ENCODE assay signal across 20 cellular contexts in genomic region chr1:108089482-108089881, GRCh38.
"Had no signal": no experiment of that assay in that cellular context is flagged by ENCODE, and none has a peak within 500 bp of the region (broad histone marks: within the 10 kb centered on the region; RNA-seq: fewer than 3 reads in every experiment).

No MANE protein-coding gene starts in this region.

- H3K4me3 ChIP-seq: body of pancreas, ovary, prostate gland, stomach, transverse colon had no signal

- H3K27ac ChIP-seq: body of pancreas, ovary, prostate gland, stomach, transverse colon had no signal

- H3K27me3 ChIP-seq: body of pancreas, ovary, stomach, transverse colon had no signal

- H3K4me1 ChIP-seq: body of pancreas, prostate gland, stomach, transverse colon had no signal

- H3K36me3 ChIP-seq: ovary, prostate gland, stomach, transverse colon had no signal

- ATAC-seq: activated CD8-positive, alpha-beta T cell treated with anti-CD3 and anti-CD28 coated beads, Interleukin-2, amount 10 ng/mL, durations not matched to agents 7 days and 5 days; activated naive CD8-positive, alpha-beta T cell treated with anti-CD3 and anti-CD28 coated beads, Interleukin-2, amount 50 U/mL, for 24 hours; body of pancreas; natural killer cell treated with Interleukin-12 subunit alpha and Interleukin-12 subunit beta and Interleukin-15 and Interleukin-18, amount 100 ng/mL, for 72 hours; stimulated activated memory B cell treated with anti-CD40 and anti-IgM and Interleukin-4, amounts not matched to agents 10 μg/mL and 1 μg/mL and 100 μg/mL, for 72 hours; T-cell had no signal

- H3K9me3 ChIP-seq: body of pancreas, ovary, prostate gland, stomach, transverse colon had no signal

- DNase-seq: activated CD4-positive, alpha-beta T cell treated with anti-CD3 and anti-CD28 coated beads for 1 hour; activated CD4-positive, alpha-beta T cell treated with anti-CD3 and anti-CD28 coated beads, Interleukin-2, amount 50 U/mL, for 1 hour; activated CD8-positive, alpha-beta T cell treated with anti-CD3 and anti-CD28 coated beads, Interleukin-2, amount 10 ng/mL, durations not matched to agents 7 days and 5 days; activated gamma-delta T cell; activated naive CD4-positive, alpha-beta T cell treated with anti-CD3 and anti-CD28 coated beads, Interleukin-2, amount 50 U/mL, for 16 hours; activated naive CD8-positive, alpha-beta T cell treated with anti-CD3 and anti-CD28 coated beads, Interleukin-2, amount 50 U/mL, for 24 hours; anterior cingulate cortex; body of pancreas; caudate nucleus; dermis blood vessel endothelial cell; effector CD8-positive, alpha-beta T cell; ovary; small intestine; stimulated activated CD4-positive, alpha-beta T cell treated with anti-CD3 and anti-CD28 coated beads, Interleukin-15, amount 100 ng/mL, for 24 hours; stomach; T-cell; transverse colon had no signal
